Comparison of ENCODE assay signal across 8 cellular contexts in genomic region chr17:49677134-49677932, GRCh38. TPM values are rescaled to one million over a fixed set of nuclear protein-coding genes. Genes with fewer than 3 reads are reported as not detected.
DNase-seq lines count a peak whose midpoint lies in the region; ATAC-seq and TF ChIP-seq lines count a peak whose summit lies in the region.

No MANE protein-coding gene starts in this region.

- H3K4me1 ChIP-seq in liver (ENCODE audit: control insufficient read depth in 4 of 4, insufficient read depth in 4 of 4, low read length in 3 of 4), result peaks cover 7 to 28% (median 20%) of the 10 kb centered on the region in 4 donors

- no peaks in the 10 kb centered on the region for H3K36me3 ChIP-seq in liver (ENCODE audit: control insufficient read depth in 4 of 4, insufficient read depth in 3 of 4, low read depth in 1 of 4, low read length in 3 of 4)

- peak; percentile 49 for TF ChIP-seq POLR2A in GM19099 (IDR thresholded peaks at IDR 0.05; ENCODE audit: extremely low read depth, insufficient read length, low read depth)

- WGBS in liver, result under 1% methylated on average over 34 of the region's 34 CpGs

- TF ChIP-seq RAD21 in liver (IDR thresholded peaks at IDR 0.05), result no peak

- peak overlapping the region; percentile 100 for H3K27ac ChIP-seq in liver (ENCODE audit: low read depth in 1 of 2, low read length in 2 of 2)

- peak overlapping the region; percentile 96 to 99 for H3K9ac ChIP-seq in liver (ENCODE audit: low read depth in 1 of 2, low read length in 2 of 2)

- peak; percentile 40 for ATAC-seq in HG03521 (IDR thresholded peaks at IDR 0.05; ENCODE audit: unreplicated experiment)

- H3K4me3 ChIP-seq in AG09309 (ENCODE audit: control insufficient read depth, low read depth, low read length) (peak overlapping the region; percentile 74), liver (ENCODE audit: low read depth in 1 of 3, low read length in 3 of 3) (peak overlapping the region; percentile 88 to 93 (median 88))

- TF ChIP-seq CTCF in AG09309 (IDR thresholded peaks at IDR 0.05; ENCODE audit: control insufficient read depth, insufficient read depth, low read depth, low read length, missing control alignments) (no peak), liver (IDR thresholded peaks at IDR 0.05; ENCODE audit: low read depth, low read length, missing input control) (no peak)

- no peaks in the 10 kb centered on the region for H3K9me3 ChIP-seq in liver (ENCODE audit: control insufficient read depth in 4 of 4, low read length in 3 of 4)

- no peaks in the 10 kb centered on the region for H3K27me3 ChIP-seq in liver (ENCODE audit: control insufficient read depth in 4 of 4, insufficient read depth in 4 of 4, low read length in 3 of 4)

- DNase-seq in AG09309 (ENCODE audit: low read depth) (peak; percentile 69), NCI-H748 (lab: John Stamatoyannopoulos, UW; ENCODE audit: unreplicated experiment) (peak; percentile 93), dermis microvascular lymphatic vessel endothelial cell (ENCODE audit: low read depth in 2 of 2) (peak; percentile 88 to 93)
- peak; percentile 94 to 96 for DNase-seq in activated CD4-positive, alpha-beta T cell treated with anti-CD3 and anti-CD28 coated beads, Interleukin-2, amount 50 U/mL, for 4 hours
- peak; percentile 94 to 96 for DNase-seq in stimulated activated CD4-positive, alpha-beta T cell treated with anti-CD3 and anti-CD28 coated beads, Interleukin-2, amount 100 ng/mL, for 48 hours

TF ChIP-seq in liver, 16 proteins besides CTCF, POLR2A, EP300 and RAD21:
- TF ChIP-seq FOXA1 (IDR thresholded peaks at IDR 0.05) (no peak), SP1 (IDR thresholded peaks at IDR 0.05) (no peak), HNF4G (IDR thresholded peaks at IDR 0.05) (no peak), TAF1 (conservative IDR thresholded peaks at IDR 0.05) (no peak), YY1 (IDR thresholded peaks at IDR 0.05) (no peak), GABPA (IDR thresholded peaks at IDR 0.05 in 1 of 2, conservative IDR thresholded peaks at IDR 0.05 in 1 of 2) (no peak), MAX (IDR thresholded peaks at IDR 0.05) (no peak), FOXA2 (IDR thresholded peaks at IDR 0.05) (no peak), HNF4A (conservative IDR thresholded peaks at IDR 0.05) (no peak), REST (IDR thresholded peaks at IDR 0.05) (no peak), NR2F2 (IDR thresholded peaks at IDR 0.05) (no peak), ZBTB33 (IDR thresholded peaks at IDR 0.05) (no peak), EGR1 (IDR thresholded peaks at IDR 0.05; ENCODE audit: low read depth in 2 of 2) (no peak), ATF3 (IDR thresholded peaks at IDR 0.05) (no peak), JUND (IDR thresholded peaks at IDR 0.05) (no peak), RXRA (IDR thresholded peaks at IDR 0.05) (no peak)

RNA-seq across cellular contexts. Expression of gene SPOP, which starts 0.6 kb away (rescaled TPM):
- total RNA-seq in dermis microvascular lymphatic vessel endothelial cell (106 and 121 TPM in 2 replicates), liver (10 to 100 TPM; 48.6 to 50.8 TPM)
- polyA plus RNA-seq in liver, result 10 to 100 TPM; 21.6 to 36.3 TPM

RNA-seq across cellular contexts. Expression of gene SLC35B1, which starts 30.4 kb away (rescaled TPM):
- total RNA-seq in dermis microvascular lymphatic vessel endothelial cell (50.1 and 56.0 TPM in 2 replicates), liver (10 to 100 TPM; 29.8 to 90.1 TPM)
- 10 to 100 TPM; 67.0 to 86.5 TPM for polyA plus RNA-seq in liver

Comparison
In these comparisons a context has a peak if more than half of its experiments do, and no peak if none do; other contexts are left out.
1. Peak in every context shown above with its lines: DNase-seq, ATAC-seq, H3K4me3 ChIP-seq and H3K27ac ChIP-seq.